In the genomic region with DNA sequence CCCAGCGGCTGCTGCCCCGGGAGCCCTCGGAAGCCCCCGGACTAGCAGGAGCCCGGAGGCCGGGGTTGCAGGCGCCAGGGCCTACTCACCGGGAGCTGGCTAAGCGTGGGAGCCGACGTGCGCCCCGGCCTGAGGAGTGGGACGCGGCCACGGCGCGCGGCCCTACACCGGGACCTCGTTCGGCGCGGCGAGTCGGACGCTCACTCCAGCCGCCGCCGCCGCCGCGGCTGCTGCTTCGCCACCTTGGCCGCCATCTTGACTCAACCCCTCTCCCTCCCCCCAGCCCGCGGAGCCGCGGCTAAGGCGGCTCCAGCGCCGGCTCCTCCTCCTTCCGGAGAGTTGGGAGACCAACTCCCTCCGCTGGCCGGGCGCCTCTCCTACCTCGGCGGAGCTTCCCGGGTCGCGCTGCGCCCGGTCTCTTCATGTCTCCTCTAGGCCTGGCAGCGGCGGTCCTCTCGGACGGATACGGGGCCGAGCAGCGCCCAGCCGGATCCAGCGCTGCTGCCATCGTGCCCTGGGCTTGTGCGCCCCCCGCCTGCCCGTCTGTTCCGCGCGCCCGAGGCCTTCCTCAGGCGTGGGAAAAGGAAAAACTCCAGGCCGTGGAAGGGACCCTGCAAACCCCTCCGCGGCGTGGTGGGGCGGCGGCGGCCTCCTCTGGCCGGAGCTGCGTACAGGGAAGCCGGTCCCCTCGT, we compare ENCODE assay signal across 8 cellular contexts. TPM values are rescaled to one million over a fixed set of nuclear protein-coding genes. Genes with fewer than 3 reads are reported as not detected.
DNase-seq lines count a peak whose midpoint lies in the region; ATAC-seq and TF ChIP-seq lines count a peak whose summit lies in the region.

TSS of gene NCOR1 (minus strand) at position 262 of the 692 bp plus-strand sequence. CDS start 20,965 bp downstream, outside the sequence.

- intact Hi-C loops in cardiac septum (cut with DNase I): loop anchor here (5.0 kb wide), 1 partner anchor 72 kb away; no protein-coding TSS in a partner anchor
- intact Hi-C loops in transverse colon (cut with DNase I; ENCODE audit: low total_unique reads): no loop called here

- peak; percentile 80 for ATAC-seq in HG02798 (IDR thresholded peaks at IDR 0.05; ENCODE audit: poor library complexity, unreplicated experiment)

- H3K4me3 ChIP-seq in GM12875 (ENCODE audit: low read depth, low read length) (peak within 1 kb of the TSS; percentile 95), adipocyte (ENCODE audit: low read length) (peak within 1 kb of the TSS; percentile 97), transverse colon (peak within 1 kb of the TSS; percentile 74 to 99 (median 82))

- in situ Hi-C loops in transverse colon (cut with MboI; ENCODE audit: low pct_ligation_motif_present in 1 of 4, low pct_unique_long_range_greater_than_20kb in 1 of 4, low sequenced_read_pairs in 3 of 4): no loop called here

- no peaks in the 10 kb centered on the region for H3K27me3 ChIP-seq in adipocyte (replicated peaks; ENCODE audit: control insufficient read depth, insufficient read depth, low read length)
- H3K27me3 ChIP-seq in transverse colon: no peaks in the 10 kb centered on the region

- TF ChIP-seq CTCF in GM12875 (IDR thresholded peaks at IDR 0.05; ENCODE audit: borderline replicate concordance, insufficient read depth, low read depth, low read length) (peak; percentile 31; the same call in 1 of the 2 replicates), transverse colon (IDR thresholded peaks at IDR 0.05) (peak in 3 of 5 experiments; percentile 22 to 40 (median 32))

- no peaks in the 10 kb centered on the region for H3K36me3 ChIP-seq in adipocyte (ENCODE audit: control insufficient read depth, insufficient read depth, low read length, severe bottlenecking)
- no peaks in the 10 kb centered on the region for H3K36me3 ChIP-seq in transverse colon

- peak; percentile 93 for TF ChIP-seq POLR2A in transverse colon (IDR thresholded peaks at IDR 0.05)

- TF ChIP-seq EP300 in transverse colon (IDR thresholded peaks at IDR 0.05; ENCODE audit: low read depth): no peak

- peak within 1 kb of the TSS; percentile 96 for H3K9ac ChIP-seq in adipocyte (ENCODE audit: low read length)

- H3K4me1 ChIP-seq in adipocyte (ENCODE audit: control insufficient read depth, insufficient read depth, low read length): peaks cover 40% of the 10 kb centered on the region
- H3K4me1 ChIP-seq in transverse colon: peaks cover 11 to 60% (median 40%) of the 10 kb centered on the region in 4 donors

- H3K9me3 ChIP-seq in adipocyte (ENCODE audit: control insufficient read depth, low read length) (no peaks in the 10 kb centered on the region), transverse colon (no peaks in the 10 kb centered on the region)

- 0% methylated on average over 59 of the region's 82 CpGs; no CpG with 5 or more reads in 1 of the 2 donors for WGBS in transverse colon (ENCODE audit: low coverage in 1 of 2), 2 donors

- peak within 1 kb of the TSS; percentile 97 to 99 (median 98) for H3K27ac ChIP-seq in transverse colon

- DNase-seq in NCI-H1417 treated with DMSO at 0.1 percent for 48 hours (lab: John Stamatoyannopoulos, UW) (peak; percentile 33), T follicular helper cell (ENCODE audit: low read depth) (peak; percentile 82), adipocyte (ENCODE audit: low read depth) (peak; percentile 98), cardiac septum (ENCODE audit: low spot score) (peak; percentile 96), pons (ENCODE audit: low spot score) (peak; percentile 91), transverse colon (peak; percentile 94)

RNA-seq across cellular contexts. Expression of gene NCOR1, which starts in this region (rescaled TPM):
- total RNA-seq in cardiac septum (78.1 TPM), transverse colon (100 to 1,000 TPM; 267 to 519 (median 376) TPM)

Comparison
In these comparisons a context has a peak if more than half of its experiments do, and no peak if none do; other contexts are left out.
1. Peak in every context shown above with its lines: DNase-seq, ATAC-seq, H3K4me3 ChIP-seq and H3K27ac ChIP-seq.
2. DNase-seq: peak in every context shown above with its lines; median percentile 98 in adipocyte; 96 in cardiac septum; 94 in transverse colon; 91 in pons; 82 in T follicular helper cell; 33 in NCI-H1417 treated with DMSO at 0.1 percent for 48 hours.